ENCODE assay signal across 8 cellular contexts in genomic region chr12:106248177-106248848, GRCh38. TPM values are rescaled to one million over a fixed set of nuclear protein-coding genes. Genes with fewer than 3 reads are reported as not detected.
A peak's percentile ranks its signal among the peaks of the same experiment; 100 is the strongest.
DNase-seq lines count a peak whose midpoint lies in the region; ATAC-seq and TF ChIP-seq lines count a peak whose summit lies in the region.

No MANE protein-coding gene starts in this region.

- peaks cover 29% of the 10 kb centered on the region for H3K4me1 Mint-ChIP-seq in GM23338
- peaks cover 25% of the 10 kb centered on the region for H3K4me1 Mint-ChIP-seq in activated naive CD8-positive, alpha-beta T cell treated with anti-CD3 and anti-CD28 coated beads, Interleukin-2, amount 50 U/mL, for 24 hours

- no peaks in the 10 kb centered on the region for H3K36me3 ChIP-seq in GM23338 (ENCODE audit: insufficient read depth)

- no peaks in the 10 kb centered on the region for H3F3A ChIP-seq in GM23338 (replicated peaks; ENCODE audit: low read depth)

- H3K9me3 Mint-ChIP-seq in GM23338: no peaks in the 10 kb centered on the region
- no peaks in the 10 kb centered on the region for H3K9me3 Mint-ChIP-seq in activated naive CD8-positive, alpha-beta T cell treated with anti-CD3 and anti-CD28 coated beads, Interleukin-2, amount 50 U/mL, for 24 hours

- no peak for TF ChIP-seq CTCF in GM23338 (conservative IDR thresholded peaks at IDR 0.05; ENCODE audit: low read depth in 2 of 2)

- peak overlapping the region; percentile 82 for H3K4me3 Mint-ChIP-seq in GM23338
- peak overlapping the region; percentile 71 for H3K4me3 Mint-ChIP-seq in activated naive CD8-positive, alpha-beta T cell treated with anti-CD3 and anti-CD28 coated beads, Interleukin-2, amount 50 U/mL, for 24 hours

- intact Hi-C loops in Right ventricle myocardium inferior (cut with DNase I): loop anchor here (2.0 to 5.0 kb wide), 4 partner anchors 24 to 109 kb away; partner anchors contain the start of genes POLR3B and TCP11L2

- no peak overlapping the region for H3K27ac Mint-ChIP-seq in GM23338
- peak overlapping the region; percentile 78 for H3K27ac Mint-ChIP-seq in activated naive CD8-positive, alpha-beta T cell treated with anti-CD3 and anti-CD28 coated beads, Interleukin-2, amount 50 U/mL, for 24 hours

- H3K27ac ChIP-seq in GM23338 (ENCODE audit: low read depth): no peak overlapping the region

- peaks cover 26% of the 10 kb centered on the region; the same call in 1 of the 2 replicates for H3K4me1 ChIP-seq in GM23338 (ENCODE audit: insufficient read depth)

- DNase-seq in DMS 273 (lab: John Stamatoyannopoulos, UW; ENCODE audit: unreplicated experiment): peak; percentile 68
- DNase-seq in DMS 273 treated with DMSO at 0.1 percent for 48 hours (lab: John Stamatoyannopoulos, UW): no peak
- DNase-seq in GM23338 (ENCODE audit: low spot score): peak; percentile 59
- DNase-seq in NCI-H1105 (lab: John Stamatoyannopoulos, UW): peak; percentile 17
- peak; percentile 48 for DNase-seq in activated naive CD8-positive, alpha-beta T cell treated with anti-CD3 and anti-CD28 coated beads, Interleukin-2, amount 50 U/mL, for 24 hours
- DNase-seq in Right ventricle myocardium inferior (ENCODE audit: missing footprints): peak; percentile 81
- peak in 29 of 56 donors; percentile 7 to 63 (median 36) for DNase-seq in nucleus accumbens (lab: John Stamatoyannopoulos, UW)
- no peak for DNase-seq in T-helper 9 cell

- H4K20me1 ChIP-seq in GM23338 (replicated peaks; ENCODE audit: insufficient read depth): peaks cover 10% of the 10 kb centered on the region; the same call in 1 of the 2 replicates

- H3K4me2 ChIP-seq in GM23338: peak overlapping the region; percentile 96

- peak overlapping the region; percentile 85 for H3K4me3 ChIP-seq in GM23338

- H3K9me2 ChIP-seq in GM23338 (ENCODE audit: insufficient read depth): no peaks in the 10 kb centered on the region

- peaks cover 9% of the 10 kb centered on the region for H3K27me3 Mint-ChIP-seq in GM23338 (ENCODE audit: insufficient read depth, low read depth, poor library complexity)
- H3K27me3 Mint-ChIP-seq in activated naive CD8-positive, alpha-beta T cell treated with anti-CD3 and anti-CD28 coated beads, Interleukin-2, amount 50 U/mL, for 24 hours: no peaks in the 10 kb centered on the region

- ATAC-seq in GM23338 (peak; percentile 51), Right ventricle myocardium inferior (peak; percentile 68)
- ATAC-seq in activated naive CD8-positive, alpha-beta T cell treated with anti-CD3 and anti-CD28 coated beads, Interleukin-2, amount 50 U/mL, for 24 hours: peak; percentile 18

- H3K79me2 ChIP-seq in GM23338 (replicated peaks; ENCODE audit: insufficient read depth): peaks cover 24% of the 10 kb centered on the region

- H3K27me3 ChIP-seq in GM23338 (ENCODE audit: insufficient read depth): 0 out of 2 replicates have a peak, but pooled peaks cover 6% of the 10 kb centered on the region

- peak overlapping the region; percentile 99 for H2AFZ ChIP-seq in GM23338

- H3K36me3 Mint-ChIP-seq in GM23338 (ENCODE audit: low read depth): peaks cover 7% of the 10 kb centered on the region; the same call in 2 of the 3 replicates
- H3K36me3 Mint-ChIP-seq in activated naive CD8-positive, alpha-beta T cell treated with anti-CD3 and anti-CD28 coated beads, Interleukin-2, amount 50 U/mL, for 24 hours (ENCODE audit: low read depth): no peaks in the 10 kb centered on the region

TF ChIP-seq in GM23338, 12 proteins besides CTCF, POLR2A, EP300 and RAD21 (continues in another document):
- no peak for TF ChIP-seq JUNB (IDR thresholded peaks at IDR 0.05; ENCODE audit: unreplicated experiment)
- no peak for TF ChIP-seq EZH2 (IDR thresholded peaks at IDR 0.05; ENCODE audit: low read depth, unreplicated experiment)
- no peak for TF ChIP-seq ZNF331 (CRISPR knock-in tag; IDR thresholded peaks at IDR 0.05; ENCODE audit: low read depth)
- no peak for TF ChIP-seq ETS1 (IDR thresholded peaks at IDR 0.05)
- TF ChIP-seq CREB1 (CRISPR knock-in tag; IDR thresholded peaks at IDR 0.05; ENCODE audit: low read depth): no peak
- no peak for TF ChIP-seq ZNF462 (CRISPR knock-in tag; IDR thresholded peaks at IDR 0.05)

RNA-seq across cellular contexts. Expression of gene CKAP4, which starts 0.5 kb away (rescaled TPM):
- 54.8 and 58.8 TPM in 2 replicates for total RNA-seq in GM23338 (2014; rRNA removed; shearing (Covaris generic))
- polyA plus RNA-seq in GM23338 (2016; fragmentation: Nextera tagmentation; extraction: Ambion mirVana): 32.3 and 35.2 TPM in 2 replicates
- total RNA-seq in Right ventricle myocardium inferior: 40.2 TPM

RNA-seq across cellular contexts. Expression of gene TCP11L2, which starts 54.2 kb away (rescaled TPM):
- 4.4 and 5.2 TPM in 2 replicates for total RNA-seq in GM23338 (2014; rRNA removed; shearing (Covaris generic))
- polyA plus RNA-seq in GM23338 (2016; fragmentation: Nextera tagmentation; extraction: Ambion mirVana): 1.4 and 2.4 TPM in 2 replicates
- total RNA-seq in Right ventricle myocardium inferior: 93.7 TPM

Comparison
In these comparisons a context has a peak if more than half of its experiments do, and no peak if none do; other contexts are left out.
1. DNase-seq: peak in DMS 273 (single experiment), GM23338 (single experiment), NCI-H1105 (single experiment), activated naive CD8-positive, alpha-beta T cell treated with anti-CD3 and anti-CD28 coated beads, Interleukin-2, amount 50 U/mL, for 24 hours (single experiment), Right ventricle myocardium inferior (single experiment) and nucleus accumbens (29 of 56); none in DMS 273 treated with DMSO at 0.1 percent for 48 hours (single experiment) and T-helper 9 cell (single experiment).
2. ATAC-seq: peak in every context shown above with its lines; median percentile 68 in Right ventricle myocardium inferior; 51 in GM23338; 18 in activated naive CD8-positive, alpha-beta T cell treated with anti-CD3 and anti-CD28 coated beads, Interleukin-2, amount 50 U/mL, for 24 hours.
3. RNA of gene TCP11L2, which starts 54.2 kb away (total RNA-seq): 93.7 TPM in Right ventricle myocardium inferior (single experiment); 4.4 to 5.2 TPM in GM23338; every median in the first group is over 10 times any median in the second.